In the genomic region with DNA sequence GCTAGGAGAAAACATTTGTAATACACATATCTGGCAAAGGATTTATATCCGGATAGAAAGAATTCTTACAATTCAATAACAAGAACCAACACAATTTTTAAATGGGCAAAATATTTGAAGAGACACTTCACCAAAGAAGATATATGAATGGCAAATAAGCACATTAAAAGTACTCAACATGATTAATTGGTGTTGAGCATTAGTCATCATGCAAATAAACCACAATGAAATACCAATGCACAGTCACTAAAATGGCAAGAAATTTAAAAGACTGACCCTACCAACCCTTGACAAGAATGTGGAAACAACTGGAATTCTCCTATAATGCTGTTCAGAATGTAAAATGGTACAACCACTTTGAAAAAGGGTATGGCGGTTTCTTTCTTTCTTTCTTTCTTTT, we compare ENCODE assay signal across 9 cellular contexts. TPM values are rescaled to one million over a fixed set of nuclear protein-coding genes. Genes with fewer than 3 reads are reported as not detected.
"Had no signal": no experiment of that assay in that cellular context is flagged by ENCODE, and none has a peak within 500 bp of the region (broad histone marks: within the 10 kb centered on the region; RNA-seq: fewer than 3 reads in every experiment).

No MANE protein-coding gene starts in this region.

RNA-seq across cellular contexts. Expression of a gene that starts 21.2 kb away (rescaled TPM):
- total RNA-seq: activated CD4-positive, alpha-beta T cell treated with anti-CD3 and anti-CD28 coated beads, Interleukin-2, amount 10 ng/mL, durations not matched to agents 24 days and 14 days; activated CD8-positive, alpha-beta memory T cell treated with anti-CD3 and anti-CD28 coated beads for 36 hours; activated CD8-positive, alpha-beta T cell treated with anti-CD3 and anti-CD28 coated beads for 36 hours; activated naive CD8-positive, alpha-beta T cell treated with anti-CD3 and anti-CD28 coated beads for 36 hours; activated T-cell treated with anti-CD3 and anti-CD28 coated beads, Interleukin-2, amount 50 U/mL, for 72 hours; activated T-helper 17 cell treated with anti-CD3 and anti-CD28 coated beads, Interleukin-2, amount 50 U/mL, for 72 hours; ascending aorta; SJSA1 had no signal
- polyA plus RNA-seq: SK-N-SH had no signal
